ENCODE assay signal across 1 cellular context in the genomic region with DNA sequence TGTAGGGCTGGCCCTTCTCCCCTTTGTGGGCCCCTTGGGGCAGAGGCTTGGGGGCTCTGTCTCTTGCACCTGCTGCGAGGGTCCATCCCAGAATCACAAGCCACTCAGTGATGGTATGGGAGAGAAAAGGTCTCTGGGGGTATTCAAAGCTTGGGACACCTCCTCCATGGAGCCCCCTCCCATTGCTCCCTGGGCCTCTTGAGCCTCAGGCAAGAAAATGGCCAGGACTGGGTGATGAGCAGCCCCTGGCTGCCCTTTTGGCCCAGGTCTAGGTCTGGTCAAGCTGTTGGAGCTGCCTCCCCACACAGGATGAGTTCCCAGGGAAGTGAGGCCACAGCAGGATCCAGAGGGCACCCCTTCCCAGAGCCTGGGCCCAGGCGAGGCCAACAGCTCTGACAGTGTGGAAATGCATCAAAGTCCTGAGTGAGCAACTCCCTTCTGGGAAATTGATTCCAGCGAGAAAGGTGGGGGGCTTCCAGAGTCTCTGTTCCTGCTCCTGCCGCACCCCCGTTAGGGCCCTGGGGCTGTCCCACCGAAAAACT.
A peak's percentile ranks its signal among the peaks of the same experiment; 100 is the strongest.
TF ChIP-seq lines count a peak whose summit lies in the region.

No MANE protein-coding gene starts in this region.

TF ChIP-seq in H1, 55 proteins besides CTCF, POLR2A, EP300 and RAD21:
- no peak for TF ChIP-seq SP1 (IDR thresholded peaks at IDR 0.05; ENCODE audit: low read depth, low read length)
- peak; percentile 13 for TF ChIP-seq RNF2 (IDR thresholded peaks at IDR 0.05; ENCODE audit: borderline replicate concordance, low read depth, low read length, missing control alignments, poor library complexity, severe bottlenecking)
